In genomic region chr1:8055973-8056372, GRCh38 we compare ENCODE assay signal across 16 cellular contexts. TPM values are rescaled to one million over a fixed set of nuclear protein-coding genes. Genes with fewer than 3 reads are reported as not detected.
DNase-seq lines count a peak whose midpoint lies in the region; ATAC-seq and TF ChIP-seq lines count a peak whose summit lies in the region.
"Had no signal": no experiment of that assay in that cellular context is flagged by ENCODE, and none has a peak within 500 bp of the region (broad histone marks: within the 10 kb centered on the region; RNA-seq: fewer than 3 reads in every experiment).

No MANE protein-coding gene starts in this region.

- CTCF ChIA-PET in PC-3 (lab: Charles Lee), result interaction anchor here (0.6 kb wide), 1 partner anchor 171 kb away, joined by 3 read pairs; no protein-coding TSS in a partner anchor
- CTCF ChIA-PET in Caco-2 (lab: Charles Lee), result interaction anchor here (0.6 kb wide), 1 partner anchor 243 kb away, joined by 5 read pairs; no protein-coding TSS in a partner anchor

- no peaks in the 10 kb centered on the region for H3K9me3 ChIP-seq in PC-3 (ENCODE audit: low read length)
- H3K9me3 ChIP-seq in esophagus muscularis mucosa, result no peaks in the 10 kb centered on the region
- H3K9me3 ChIP-seq in Caco-2, result no peaks in the 10 kb centered on the region
- no peaks in the 10 kb centered on the region for H3K9me3 ChIP-seq in left ventricle myocardium inferior (replicated peaks)

- H3K9me2 ChIP-seq in PC-3 (replicated peaks; ENCODE audit: low read length), result no peaks in the 10 kb centered on the region

- no peak overlapping the region for H3K27ac Mint-ChIP-seq in Caco-2 (ENCODE audit: unreplicated experiment)
- H3K27ac Mint-ChIP-seq: activated CD8-positive, alpha-beta memory T cell treated with anti-CD3 and anti-CD28 coated beads, Interleukin-2, amount 10 ng/mL, durations not matched to agents 7 days and 5 days; activated naive CD4-positive, alpha-beta T cell treated with anti-CD3 and anti-CD28 coated beads, Interleukin-2, amount 50 U/mL, for 72 hours; CD8-positive, alpha-beta T cell had no signal

- H3K79me2 ChIP-seq in PC-3 (ENCODE audit: low read length), result no peaks in the 10 kb centered on the region

- no peak for TF ChIP-seq EP300 in esophagus muscularis mucosa (IDR thresholded peaks at IDR 0.05)

- POLR2A ChIA-PET in PC-3 (lab: Charles Lee; ENCODE audit: unreplicated experiment) (interaction anchor here (0.7 kb wide), 1 partner anchor 22 kb away, joined by 3 read pairs; no protein-coding TSS in a partner anchor), Caco-2 (lab: Charles Lee) (no interaction called here)

- H3K4me3 ChIP-seq in PC-3 (ENCODE audit: low read length) (no peak overlapping the region), esophagus muscularis mucosa (no peak overlapping the region), Caco-2 (ENCODE audit: low read depth, low read length) (no peak overlapping the region), left ventricle myocardium inferior (no peak overlapping the region)
- H3K4me3 ChIP-seq: lung had no signal

- H3F3A ChIP-seq in PC-3 (ENCODE audit: low read length, unreplicated experiment), result peaks cover 4% of the 10 kb centered on the region

- H3K9me3 Mint-ChIP-seq in Caco-2 (ENCODE audit: unreplicated experiment), result no peaks in the 10 kb centered on the region
- H3K9me3 Mint-ChIP-seq: activated naive CD4-positive, alpha-beta T cell treated with anti-CD3 and anti-CD28 coated beads, Interleukin-2, amount 50 U/mL, for 72 hours; CD8-positive, alpha-beta T cell had no signal

- DNase-seq in ELR (ENCODE audit: low read depth), result peak; percentile 69
- DNase-seq in PC-3, result peak; percentile 89
- DNase-seq in esophagus muscularis mucosa (ENCODE audit: extremely low spot score), result no peak
- DNase-seq in putamen (ENCODE audit: low spot score), result peak; percentile 12
- no peak for DNase-seq in germinal center (ENCODE audit: low spot score)
- no peak for DNase-seq in Caco-2
- DNase-seq in left ventricle myocardium inferior, result no peak
- DNase-seq in NCI-H526 treated with DMSO at 0.1 percent for 48 hours (lab: John Stamatoyannopoulos, UW), result no peak
- DNase-seq: activated CD8-positive, alpha-beta memory T cell treated with anti-CD3 and anti-CD28 coated beads, Interleukin-2, amount 10 ng/mL, durations not matched to agents 7 days and 5 days; CD8-positive, alpha-beta T cell; cortex of kidney; NCI-H1930; T1000 had no signal

- no peak for TF ChIP-seq POLR2A in esophagus muscularis mucosa (IDR thresholded peaks at IDR 0.05; ENCODE audit: low read depth)

- BruUV-seq in PC-3 (replicated peaks; lab: Mats Ljungman, UMichigan) (no TSS peak), Caco-2 (replicated peaks; lab: Mats Ljungman, UMichigan) (no TSS peak)

- no peaks in the 10 kb centered on the region for H3K27me3 ChIP-seq in PC-3 (ENCODE audit: low read length)
- H3K27me3 ChIP-seq in esophagus muscularis mucosa, result no peaks in the 10 kb centered on the region
- no peaks in the 10 kb centered on the region for H3K27me3 ChIP-seq in Caco-2 (replicated peaks; ENCODE audit: control insufficient read depth, insufficient read depth, low read length)
- H3K27me3 ChIP-seq in left ventricle myocardium inferior (ENCODE audit: low read depth), result no peaks in the 10 kb centered on the region

- no peaks in the 10 kb centered on the region for H3K4me1 Mint-ChIP-seq in Caco-2 (ENCODE audit: low read depth, unreplicated experiment)

- WGBS in esophagus muscularis mucosa, result 70% methylated on average over 4 of the region's 4 CpGs

- peak; percentile 82 for ATAC-seq in PC-3
- ATAC-seq: activated CD8-positive, alpha-beta memory T cell treated with anti-CD3 and anti-CD28 coated beads, Interleukin-2, amount 10 ng/mL, durations not matched to agents 7 days and 5 days; activated naive CD4-positive, alpha-beta T cell treated with anti-CD3 and anti-CD28 coated beads, Interleukin-2, amount 50 U/mL, for 72 hours; CD8-positive, alpha-beta T cell had no signal

- no peak for TF ChIP-seq CTCF in PC-3 (conservative IDR thresholded peaks at IDR 0.05; ENCODE audit: low read depth, low read length)
- TF ChIP-seq CTCF in esophagus muscularis mucosa (IDR thresholded peaks at IDR 0.05), result no peak
- no peak for TF ChIP-seq CTCF in Caco-2 (IDR thresholded peaks at IDR 0.05; ENCODE audit: insufficient read depth in 1 of 2, low read depth in 1 of 2, low read length in 1 of 2, severe bottlenecking in 1 of 2, unreplicated experiment in 1 of 2)
- no peak for TF ChIP-seq CTCF in left ventricle myocardium inferior (IDR thresholded peaks at IDR 0.05; ENCODE audit: borderline replicate concordance)

- H4K20me1 ChIP-seq in PC-3 (ENCODE audit: low read length), result no peaks in the 10 kb centered on the region

- H3K4me3 Mint-ChIP-seq in Caco-2 (ENCODE audit: unreplicated experiment), result no peak overlapping the region
- H3K4me3 Mint-ChIP-seq: activated CD8-positive, alpha-beta memory T cell treated with anti-CD3 and anti-CD28 coated beads, Interleukin-2, amount 10 ng/mL, durations not matched to agents 7 days and 5 days; CD8-positive, alpha-beta T cell had no signal

- H3K4me2 ChIP-seq in PC-3 (ENCODE audit: low read length), result no peak overlapping the region

- no peaks in the 10 kb centered on the region for H3K36me3 ChIP-seq in PC-3 (ENCODE audit: low read depth, low read length)
- H3K36me3 ChIP-seq in esophagus muscularis mucosa, result no peaks in the 10 kb centered on the region
- no peaks in the 10 kb centered on the region for H3K36me3 ChIP-seq in Caco-2 (ENCODE audit: control insufficient read depth, insufficient read depth, low read length)
- H3K36me3 ChIP-seq in left ventricle myocardium inferior, result no peaks in the 10 kb centered on the region

- no peaks in the 10 kb centered on the region for H3K27me3 Mint-ChIP-seq in Caco-2 (ENCODE audit: insufficient read depth, unreplicated experiment)
- H3K27me3 Mint-ChIP-seq: activated CD8-positive, alpha-beta memory T cell treated with anti-CD3 and anti-CD28 coated beads, Interleukin-2, amount 10 ng/mL, durations not matched to agents 7 days and 5 days had no signal

- intact Hi-C loops in PC-3 (cut with micrococcal nuclease), result no loop called here
- intact Hi-C loops in esophagus muscularis mucosa (cut with DNase I), result no loop called here
- intact Hi-C loops in Caco-2 (cut with micrococcal nuclease; ENCODE audit: unreplicated experiment), result no loop called here
- intact Hi-C loops in left ventricle myocardium inferior (cut with micrococcal nuclease), result no loop called here

- H3K9ac ChIP-seq in PC-3 (ENCODE audit: low read length), result no peak overlapping the region

- H3K27ac ChIP-seq in PC-3 (ENCODE audit: low read length), result peak overlapping the region; percentile 43
- peak overlapping the region; percentile 39 to 65 (median 52) for H3K27ac ChIP-seq in esophagus muscularis mucosa (replicated peaks in 1 of 4)
- H3K27ac ChIP-seq in left ventricle myocardium inferior (replicated peaks), result no peak overlapping the region

- no peaks in the 10 kb centered on the region for H3K36me3 Mint-ChIP-seq in Caco-2 (ENCODE audit: insufficient read depth, unreplicated experiment)
- H3K36me3 Mint-ChIP-seq: activated CD8-positive, alpha-beta memory T cell treated with anti-CD3 and anti-CD28 coated beads, Interleukin-2, amount 10 ng/mL, durations not matched to agents 7 days and 5 days; activated naive CD4-positive, alpha-beta T cell treated with anti-CD3 and anti-CD28 coated beads, Interleukin-2, amount 50 U/mL, for 72 hours; CD8-positive, alpha-beta T cell had no signal

- H3K4me1 ChIP-seq in PC-3 (ENCODE audit: insufficient read depth, low read length) (peaks cover 34% of the 10 kb centered on the region), esophagus muscularis mucosa (peaks cover 0 to 60% (median 53%) of the 10 kb centered on the region in 4 donors), Caco-2 (0 out of 2 replicates have a peak, but pooled peaks cover 10% of the 10 kb centered on the region), left ventricle myocardium inferior (no peaks in the 10 kb centered on the region)

- no peak overlapping the region for H2AFZ ChIP-seq in PC-3 (ENCODE audit: low read length)

RNA-seq across cellular contexts. Expression of gene ERRFI1, which starts 29.9 kb away (rescaled TPM):
- total RNA-seq in PC-3 (2014; rRNA removed) (218 and 227 TPM in 2 replicates), esophagus muscularis mucosa (100 to 1,000 TPM; 308 to 587 (median 435) TPM), Caco-2 (2022) (37.2 and 40.9 TPM in 2 replicates), left ventricle myocardium inferior (10.8 TPM)
- total RNA-seq: OCI-LY7 had no signal

Comparison
In these comparisons a context has a peak if more than half of its experiments do, and no peak if none do; other contexts are left out.
1. DNase-seq: peak in ELR (single experiment), PC-3 (single experiment) and putamen (single experiment); none in esophagus muscularis mucosa (single experiment), germinal center (single experiment), Caco-2 (0 of 2), left ventricle myocardium inferior (single experiment) and NCI-H526 treated with DMSO at 0.1 percent for 48 hours (single experiment).